In the genomic region with DNA sequence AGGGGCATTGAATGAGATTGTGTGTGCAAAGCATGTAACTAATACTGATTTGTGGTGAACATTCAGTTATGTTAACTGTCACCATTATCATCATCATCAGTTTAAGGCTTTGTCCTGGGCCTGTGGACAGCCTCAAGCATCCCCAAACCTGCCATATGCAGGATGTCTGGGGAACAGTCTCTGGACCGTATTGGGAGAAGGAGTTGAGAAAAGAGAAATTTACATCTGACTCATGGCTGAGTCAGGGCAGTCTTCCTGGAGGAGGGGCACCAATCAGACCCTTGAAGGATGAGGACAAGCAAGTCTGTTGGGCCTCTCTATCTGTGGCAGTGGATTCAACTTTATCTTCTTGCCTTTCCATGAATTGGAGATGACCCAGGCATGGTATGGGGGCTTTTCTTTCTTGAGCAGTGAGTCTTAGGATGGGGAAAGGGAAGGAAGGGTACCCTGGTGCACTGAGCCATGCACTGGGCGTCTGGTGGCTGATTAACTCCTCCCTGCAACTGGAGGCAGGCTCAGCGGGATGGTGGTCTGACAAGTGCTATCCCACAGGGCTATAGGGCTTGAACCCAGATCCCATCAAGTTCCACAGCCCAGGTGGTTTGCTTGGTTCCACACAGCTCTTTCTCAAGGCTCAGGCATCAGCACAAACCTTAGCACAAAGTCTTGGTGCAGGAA, we compare ENCODE assay signal across 2 cellular contexts.
TF ChIP-seq lines count a peak whose summit lies in the region.

No MANE protein-coding gene starts in this region.

TF ChIP-seq in HepG2, 621 proteins besides CTCF, POLR2A, EP300 and RAD21:
- no peak for TF ChIP-seq ZNF550 (CRISPR knock-in tag; IDR thresholded peaks at IDR 0.05; ENCODE audit: borderline replicate concordance)
- no peak for TF ChIP-seq FOXA3 (CRISPR knock-in tag; IDR thresholded peaks at IDR 0.05)
- no peak for TF ChIP-seq ZNF317 (CRISPR knock-in tag; IDR thresholded peaks at IDR 0.05)
- TF ChIP-seq ZFYVE20 (CRISPR knock-in tag; IDR thresholded peaks at IDR 0.05; ENCODE audit: borderline replicate concordance, low read depth), result no peak
- TF ChIP-seq ZNF850 (CRISPR knock-in tag; conservative IDR thresholded peaks at IDR 0.05), result no peak
- TF ChIP-seq, protein P1, sequence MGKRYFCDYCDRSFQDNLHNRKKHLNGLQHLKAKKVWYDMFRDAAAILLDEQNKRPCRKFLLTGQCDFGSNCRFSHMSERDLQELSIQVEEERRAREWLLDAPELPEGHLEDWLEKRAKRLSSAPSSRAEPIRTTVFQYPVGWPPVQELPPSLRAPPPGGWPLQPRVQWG (CRISPR knock-in tag; IDR thresholded peaks at IDR 0.05; ENCODE audit: borderline replicate concordance, low read depth), result no peak
- no peak for TF ChIP-seq ATF7 (IDR thresholded peaks at IDR 0.05)
- no peak for TF ChIP-seq ATF7 (CRISPR knock-in tag; IDR thresholded peaks at IDR 0.05)
- TF ChIP-seq, protein P2, sequence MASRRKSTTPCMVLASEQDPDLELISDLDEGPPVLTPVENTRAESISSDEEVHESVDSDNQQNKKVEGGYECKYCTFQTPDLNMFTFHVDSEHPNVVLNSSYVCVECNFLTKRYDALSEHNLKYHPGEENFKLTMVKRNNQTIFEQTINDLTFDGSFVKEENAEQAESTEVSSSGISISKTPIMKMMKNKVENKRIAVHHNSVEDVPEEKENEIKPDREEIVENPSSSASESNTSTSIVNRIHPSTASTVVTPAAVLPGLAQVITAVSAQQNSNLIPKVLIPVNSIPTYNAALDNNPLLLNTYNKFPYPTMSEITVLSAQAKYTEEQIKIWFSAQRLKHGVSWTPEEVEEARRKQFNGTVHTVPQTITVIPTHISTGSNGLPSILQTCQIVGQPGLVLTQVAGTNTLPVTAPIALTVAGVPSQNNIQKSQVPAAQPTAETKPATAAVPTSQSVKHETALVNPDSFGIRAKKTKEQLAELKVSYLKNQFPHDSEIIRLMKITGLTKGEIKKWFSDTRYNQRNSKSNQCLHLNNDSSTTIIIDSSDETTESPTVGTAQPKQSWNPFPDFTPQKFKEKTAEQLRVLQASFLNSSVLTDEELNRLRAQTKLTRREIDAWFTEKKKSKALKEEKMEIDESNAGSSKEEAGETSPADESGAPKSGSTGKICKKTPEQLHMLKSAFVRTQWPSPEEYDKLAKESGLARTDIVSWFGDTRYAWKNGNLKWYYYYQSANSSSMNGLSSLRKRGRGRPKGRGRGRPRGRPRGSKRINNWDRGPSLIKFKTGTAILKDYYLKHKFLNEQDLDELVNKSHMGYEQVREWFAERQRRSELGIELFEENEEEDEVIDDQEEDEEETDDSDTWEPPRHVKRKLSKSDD (CRISPR knock-in tag; IDR thresholded peaks at IDR 0.05; ENCODE audit: low read depth), result no peak
- TF ChIP-seq ZNF703 (CRISPR knock-in tag; IDR thresholded peaks at IDR 0.05; ENCODE audit: borderline replicate concordance), result no peak
- TF ChIP-seq YEATS2 (CRISPR knock-in tag; IDR thresholded peaks at IDR 0.05; ENCODE audit: borderline replicate concordance), result no peak
- TF ChIP-seq ZNF781 (CRISPR knock-in tag; IDR thresholded peaks at IDR 0.05; ENCODE audit: borderline replicate concordance, not compliant biosample characterization), result no peak
- TF ChIP-seq HNRNPL (IDR thresholded peaks at IDR 0.05; ENCODE audit: low read depth, low read length), result no peak
- TF ChIP-seq SYNCRIP (IDR thresholded peaks at IDR 0.05; ENCODE audit: insufficient read depth, low read depth, low read length), result no peak
- no peak for TF ChIP-seq ZNF530 (CRISPR knock-in tag; IDR thresholded peaks at IDR 0.05; ENCODE audit: low read depth)
- TF ChIP-seq NR3C1 (CRISPR knock-in tag; IDR thresholded peaks at IDR 0.05), result no peak
- no peak for TF ChIP-seq ZNF674 (CRISPR knock-in tag; IDR thresholded peaks at IDR 0.05; ENCODE audit: low read depth)
- TF ChIP-seq, protein P3, sequence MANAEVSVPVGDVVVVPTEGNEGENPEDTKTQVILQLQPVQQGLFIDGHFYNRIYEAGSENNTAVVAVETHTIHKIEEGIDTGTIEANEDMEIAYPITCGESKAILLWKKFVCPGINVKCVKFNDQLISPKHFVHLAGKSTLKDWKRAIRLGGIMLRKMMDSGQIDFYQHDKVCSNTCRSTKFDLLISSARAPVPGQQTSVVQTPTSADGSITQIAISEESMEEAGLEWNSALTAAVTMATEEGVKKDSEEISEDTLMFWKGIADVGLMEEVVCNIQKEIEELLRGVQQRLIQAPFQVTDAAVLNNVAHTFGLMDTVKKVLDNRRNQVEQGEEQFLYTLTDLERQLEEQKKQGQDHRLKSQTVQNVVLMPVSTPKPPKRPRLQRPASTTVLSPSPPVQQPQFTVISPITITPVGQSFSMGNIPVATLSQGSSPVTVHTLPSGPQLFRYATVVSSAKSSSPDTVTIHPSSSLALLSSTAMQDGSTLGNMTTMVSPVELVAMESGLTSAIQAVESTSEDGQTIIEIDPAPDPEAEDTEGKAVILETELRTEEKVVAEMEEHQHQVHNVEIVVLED (CRISPR knock-in tag; IDR thresholded peaks at IDR 0.05; ENCODE audit: borderline replicate concordance), result no peak
TF ChIP-seq in HepG2: peak in this region for 0.

TF ChIP-seq in HEK293T, 16 proteins besides CTCF, POLR2A, EP300 and RAD21:
- TF ChIP-seq CTBP1 (IDR thresholded peaks at IDR 0.05; ENCODE audit: borderline replicate concordance), result no peak
- no peak for TF ChIP-seq LEF1 (IDR thresholded peaks at IDR 0.05; ENCODE audit: borderline replicate concordance)
- TF ChIP-seq FOXM1 (IDR thresholded peaks at IDR 0.05; ENCODE audit: borderline replicate concordance), result no peak
- no peak for TF ChIP-seq BHLHE40 (IDR thresholded peaks at IDR 0.05; ENCODE audit: borderline replicate concordance)
- no peak for TF ChIP-seq ZNF384 (IDR thresholded peaks at IDR 0.05)
- no peak for TF ChIP-seq HDGF (IDR thresholded peaks at IDR 0.05; ENCODE audit: borderline replicate concordance)
- no peak for TF ChIP-seq L3MBTL2 (conservative IDR thresholded peaks at IDR 0.05)
- no peak for TF ChIP-seq ELF4 (IDR thresholded peaks at IDR 0.05)
- no peak for TF ChIP-seq SP1 (IDR thresholded peaks at IDR 0.05)
- TF ChIP-seq, protein P4, sequence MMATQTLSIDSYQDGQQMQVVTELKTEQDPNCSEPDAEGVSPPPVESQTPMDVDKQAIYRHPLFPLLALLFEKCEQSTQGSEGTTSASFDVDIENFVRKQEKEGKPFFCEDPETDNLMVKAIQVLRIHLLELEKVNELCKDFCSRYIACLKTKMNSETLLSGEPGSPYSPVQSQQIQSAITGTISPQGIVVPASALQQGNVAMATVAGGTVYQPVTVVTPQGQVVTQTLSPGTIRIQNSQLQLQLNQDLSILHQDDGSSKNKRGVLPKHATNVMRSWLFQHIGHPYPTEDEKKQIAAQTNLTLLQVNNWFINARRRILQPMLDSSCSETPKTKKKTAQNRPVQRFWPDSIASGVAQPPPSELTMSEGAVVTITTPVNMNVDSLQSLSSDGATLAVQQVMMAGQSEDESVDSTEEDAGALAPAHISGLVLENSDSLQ (IDR thresholded peaks at IDR 0.05), result no peak
- no peak for TF ChIP-seq TARDBP (IDR thresholded peaks at IDR 0.05)
- no peak for TF ChIP-seq FOXA1 (IDR thresholded peaks at IDR 0.05)
